1 cellular context compared by ENCODE assay signal in the genomic region with DNA sequence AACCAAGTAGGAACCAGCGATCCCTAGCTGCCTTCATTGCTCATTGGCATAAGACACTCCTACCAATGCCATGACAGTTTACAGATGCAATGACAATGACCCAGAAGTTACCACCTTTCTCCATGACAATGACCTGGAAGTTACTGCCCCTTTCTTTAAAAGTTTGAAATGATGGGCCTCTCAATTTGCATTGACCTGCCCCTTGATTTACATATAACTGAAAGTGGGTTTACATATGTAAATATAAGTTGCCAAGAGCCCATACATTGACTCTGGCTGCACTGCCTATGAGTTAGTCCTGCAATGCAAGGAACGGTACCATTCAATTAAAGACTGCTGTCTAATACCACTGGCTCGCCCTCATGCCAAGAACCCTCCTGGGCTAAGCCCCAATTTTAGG.
TF ChIP-seq lines count a peak whose summit lies in the region.

No MANE protein-coding gene starts in this region.

TF ChIP-seq in GM23338, 12 proteins besides CTCF, POLR2A, EP300 and RAD21 (continued from another document):
- TF ChIP-seq, protein P1, sequence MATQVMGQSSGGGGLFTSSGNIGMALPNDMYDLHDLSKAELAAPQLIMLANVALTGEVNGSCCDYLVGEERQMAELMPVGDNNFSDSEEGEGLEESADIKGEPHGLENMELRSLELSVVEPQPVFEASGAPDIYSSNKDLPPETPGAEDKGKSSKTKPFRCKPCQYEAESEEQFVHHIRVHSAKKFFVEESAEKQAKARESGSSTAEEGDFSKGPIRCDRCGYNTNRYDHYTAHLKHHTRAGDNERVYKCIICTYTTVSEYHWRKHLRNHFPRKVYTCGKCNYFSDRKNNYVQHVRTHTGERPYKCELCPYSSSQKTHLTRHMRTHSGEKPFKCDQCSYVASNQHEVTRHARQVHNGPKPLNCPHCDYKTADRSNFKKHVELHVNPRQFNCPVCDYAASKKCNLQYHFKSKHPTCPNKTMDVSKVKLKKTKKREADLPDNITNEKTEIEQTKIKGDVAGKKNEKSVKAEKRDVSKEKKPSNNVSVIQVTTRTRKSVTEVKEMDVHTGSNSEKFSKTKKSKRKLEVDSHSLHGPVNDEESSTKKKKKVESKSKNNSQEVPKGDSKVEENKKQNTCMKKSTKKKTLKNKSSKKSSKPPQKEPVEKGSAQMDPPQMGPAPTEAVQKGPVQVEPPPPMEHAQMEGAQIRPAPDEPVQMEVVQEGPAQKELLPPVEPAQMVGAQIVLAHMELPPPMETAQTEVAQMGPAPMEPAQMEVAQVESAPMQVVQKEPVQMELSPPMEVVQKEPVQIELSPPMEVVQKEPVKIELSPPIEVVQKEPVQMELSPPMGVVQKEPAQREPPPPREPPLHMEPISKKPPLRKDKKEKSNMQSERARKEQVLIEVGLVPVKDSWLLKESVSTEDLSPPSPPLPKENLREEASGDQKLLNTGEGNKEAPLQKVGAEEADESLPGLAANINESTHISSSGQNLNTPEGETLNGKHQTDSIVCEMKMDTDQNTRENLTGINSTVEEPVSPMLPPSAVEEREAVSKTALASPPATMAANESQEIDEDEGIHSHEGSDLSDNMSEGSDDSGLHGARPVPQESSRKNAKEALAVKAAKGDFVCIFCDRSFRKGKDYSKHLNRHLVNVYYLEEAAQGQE (IDR thresholded peaks at IDR 0.05; ENCODE audit: unreplicated experiment), result no peak
- TF ChIP-seq CREB1 (CRISPR knock-in tag; IDR thresholded peaks at IDR 0.05; ENCODE audit: low read depth) (no peak), ZNF114 (CRISPR knock-in tag; IDR thresholded peaks at IDR 0.05) (no peak), EZH2 (IDR thresholded peaks at IDR 0.05; ENCODE audit: low read depth, unreplicated experiment) (no peak), ZNF331 (CRISPR knock-in tag; IDR thresholded peaks at IDR 0.05; ENCODE audit: low read depth) (no peak)
- TF ChIP-seq, protein P2, sequence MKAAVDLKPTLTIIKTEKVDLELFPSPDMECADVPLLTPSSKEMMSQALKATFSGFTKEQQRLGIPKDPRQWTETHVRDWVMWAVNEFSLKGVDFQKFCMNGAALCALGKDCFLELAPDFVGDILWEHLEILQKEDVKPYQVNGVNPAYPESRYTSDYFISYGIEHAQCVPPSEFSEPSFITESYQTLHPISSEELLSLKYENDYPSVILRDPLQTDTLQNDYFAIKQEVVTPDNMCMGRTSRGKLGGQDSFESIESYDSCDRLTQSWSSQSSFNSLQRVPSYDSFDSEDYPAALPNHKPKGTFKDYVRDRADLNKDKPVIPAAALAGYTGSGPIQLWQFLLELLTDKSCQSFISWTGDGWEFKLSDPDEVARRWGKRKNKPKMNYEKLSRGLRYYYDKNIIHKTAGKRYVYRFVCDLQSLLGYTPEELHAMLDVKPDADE (IDR thresholded peaks at IDR 0.05), result no peak
